21 cellular contexts compared by ENCODE assay signal in genomic region chr4:113389160-113389559, GRCh38.
DNase-seq lines count a peak whose midpoint lies in the region; ATAC-seq, FAIRE-seq and TF ChIP-seq lines count a peak whose summit lies in the region.
"Had no signal": no experiment of that assay in that cellular context is flagged by ENCODE, and none has a peak within 500 bp of the region (broad histone marks: within the 10 kb centered on the region; RNA-seq: fewer than 3 reads in every experiment).

No MANE protein-coding gene starts in this region.

- no peak for TF ChIP-seq POLR2A in GM12891 (IDR thresholded peaks at IDR 0.05; ENCODE audit: low read depth, low read length)

- ATAC-seq in WTC11: no peak
- ATAC-seq: GM12878 had no signal

- H3K27me3 Mint-ChIP-seq in WTC11 (ENCODE audit: low read depth): no peaks in the 10 kb centered on the region
- H3K27me3 Mint-ChIP-seq: CD4-positive, alpha-beta T cell had no signal

- no peak overlapping the region for H3K4me3 Mint-ChIP-seq in WTC11
- H3K4me3 Mint-ChIP-seq: CD4-positive, alpha-beta T cell; CD8-positive, alpha-beta memory T cell had no signal

- H3K9me3 Mint-ChIP-seq in WTC11: peaks cover 38% of the 10 kb centered on the region
- H3K9me3 Mint-ChIP-seq: CD4-positive, alpha-beta T cell had no signal

- no peak overlapping the region for H3K27ac Mint-ChIP-seq in WTC11
- H3K27ac Mint-ChIP-seq: CD4-positive, alpha-beta T cell; CD8-positive, alpha-beta memory T cell had no signal

- POLR2A ChIA-PET in WTC11 (lab: Charles Lee): no interaction called here

- peaks cover 7% of the 10 kb centered on the region for H3K4me1 Mint-ChIP-seq in WTC11

- no peak for TF ChIP-seq CTCF in WTC11 (IDR thresholded peaks at IDR 0.05)

- peak; percentile 16 for FAIRE-seq in GM12891 (lab: Jason Lieb, UNC)
- FAIRE-seq in HTR-8/SVneo (lab: Jason Lieb, UNC): peak; percentile 40
- FAIRE-seq: A204.1, GM12878, GM19239 had no signal

- DNase-seq in GM12891 (ENCODE audit: insufficient read length, low spot score) (no peak), HTR-8/SVneo (ENCODE audit: insufficient read length, low spot score) (no peak), WTC11 (ENCODE audit: low spot score) (no peak), NCI-H1694 treated with DMSO at 0.1 percent for 48 hours (lab: John Stamatoyannopoulos, UW) (no peak)
- no peak for DNase-seq in activated T-cell treated with anti-CD3 and anti-CD28 coated beads, Interleukin-2, amount 50 U/mL, for 48 hours
- DNase-seq: 8988T; ACHN; BE2C; CD4-positive, alpha-beta T cell; CD8-positive, alpha-beta memory T cell; COR-L47; DMS 273 treated with DMSO at 0.1 percent for 48 hours; DMS153; DMS53; DMS79; DND-41; EL; GDM1 had no signal

- H3K36me3 Mint-ChIP-seq in WTC11: peaks cover 24% of the 10 kb centered on the region
- H3K36me3 Mint-ChIP-seq: CD8-positive, alpha-beta memory T cell had no signal

- CTCF ChIA-PET in WTC11 (lab: Charles Lee): no interaction called here

TF ChIP-seq in GM12891, 5 proteins besides CTCF, POLR2A, EP300 and RAD21:
- TF ChIP-seq SPI1 (IDR thresholded peaks at IDR 0.05; ENCODE audit: low read depth, low read length): no peak
- no peak for TF ChIP-seq POLR2AphosphoS5 (IDR thresholded peaks at IDR 0.05; ENCODE audit: low read depth, low read length)
- TF ChIP-seq POU2F2 (IDR thresholded peaks at IDR 0.05; ENCODE audit: low read depth, low read length): no peak
- no peak for TF ChIP-seq TAF1 (IDR thresholded peaks at IDR 0.05; ENCODE audit: low read depth, low read length)
- no peak for TF ChIP-seq PAX5 (IDR thresholded peaks at IDR 0.05; ENCODE audit: insufficient read depth, low read length, severe bottlenecking)

TF ChIP-seq in WTC11, 78 proteins besides CTCF, POLR2A, EP300 and RAD21:
- TF ChIP-seq NR2C2 (CRISPR knock-in tag; IDR thresholded peaks at IDR 0.05) (no peak), SOX15 (CRISPR knock-in tag; IDR thresholded peaks at IDR 0.05) (no peak), ZNF416 (CRISPR knock-in tag; IDR thresholded peaks at IDR 0.05) (peak; percentile 98), ATF3 (CRISPR knock-in tag; conservative IDR thresholded peaks at IDR 0.05) (no peak), NFYB (CRISPR knock-in tag; conservative IDR thresholded peaks at IDR 0.05; ENCODE audit: low read depth) (no peak)
